In the genomic region with DNA sequence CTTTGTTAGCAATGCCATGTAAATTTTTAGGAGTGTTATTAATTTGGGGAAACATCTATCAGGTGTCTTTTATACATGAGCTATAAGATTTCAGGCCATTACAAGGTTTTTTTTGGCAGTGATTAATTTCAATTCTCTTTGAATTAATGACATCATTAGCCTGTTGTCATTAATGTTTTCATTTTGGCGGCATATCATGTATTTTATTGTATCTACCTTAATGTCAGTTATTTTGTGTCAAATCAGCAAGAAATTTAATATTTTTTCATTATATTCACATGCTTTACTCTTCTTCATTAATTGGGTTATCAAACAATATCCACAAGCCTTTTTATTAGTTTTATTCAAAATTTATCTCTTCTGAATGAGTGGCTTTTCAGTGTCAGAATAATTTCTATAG, we compare ENCODE assay signal across 1 cellular context.
TF ChIP-seq lines count a peak whose summit lies in the region.

No MANE protein-coding gene starts in this region.

TF ChIP-seq in A549, 52 proteins besides CTCF, POLR2A, EP300 and RAD21 (continued from another document):
- TF ChIP-seq POLR2AphosphoS2 (conservative IDR thresholded peaks at IDR 0.05; ENCODE audit: low read length) (no peak), PHF8 (IDR thresholded peaks at IDR 0.05; ENCODE audit: borderline replicate concordance, low read depth) (no peak)
